10 cellular contexts compared by ENCODE assay signal in the genomic region with DNA sequence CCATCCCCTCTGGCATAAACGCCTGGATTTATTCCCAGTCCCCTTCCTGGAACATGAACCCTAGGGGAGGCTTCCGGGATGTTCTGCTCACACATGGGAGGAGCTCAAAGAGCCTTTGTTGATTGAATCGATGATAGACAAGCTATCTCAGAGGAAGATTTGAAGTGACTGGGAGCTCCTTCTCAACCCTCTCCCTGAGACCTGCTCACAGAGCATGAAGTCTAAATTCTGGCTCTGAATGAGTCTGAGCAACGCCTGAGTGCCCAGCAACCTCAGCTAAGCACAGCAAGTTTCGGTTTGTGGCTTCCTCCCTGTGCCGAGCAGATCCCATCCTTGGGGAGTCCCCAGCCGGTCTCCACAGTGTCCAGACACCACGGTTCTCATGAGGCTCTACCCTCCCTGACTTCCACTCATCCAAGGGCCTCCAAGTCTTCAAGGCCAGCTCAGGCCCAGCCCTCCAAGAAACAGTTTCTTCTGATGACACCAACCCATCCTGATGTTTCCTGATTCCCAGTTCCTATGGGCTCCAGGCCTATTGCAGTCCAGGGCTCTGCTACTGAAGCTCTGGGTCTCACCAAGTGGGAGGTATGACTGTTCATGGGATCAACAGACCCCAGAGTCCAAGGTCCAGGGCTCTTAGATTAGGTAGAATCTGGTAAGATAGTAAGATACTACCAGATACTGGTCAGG.
DNase-seq lines count a peak whose midpoint lies in the region; ATAC-seq and TF ChIP-seq lines count a peak whose summit lies in the region.
"Had no signal": no experiment of that assay in that cellular context is flagged by ENCODE, and none has a peak within 500 bp of the region (broad histone marks: within the 10 kb centered on the region; RNA-seq: fewer than 3 reads in every experiment).

No MANE protein-coding gene starts in this region.

- intact Hi-C loops in posterior vena cava (cut with DNase I): no loop called here

- H3K9me3 Mint-ChIP-seq in memory B cell: peaks cover 8% of the 10 kb centered on the region

- TF ChIP-seq CTCF in coronary artery (IDR thresholded peaks at IDR 0.05): no peak

- H3K27ac ChIP-seq in coronary artery: no peak overlapping the region
- H3K27ac ChIP-seq: foreskin keratinocyte had no signal

- no peak overlapping the region for H3K4me3 Mint-ChIP-seq in memory B cell

- peaks cover 8% of the 10 kb centered on the region for H3K4me1 Mint-ChIP-seq in memory B cell

- DNase-seq in memory B cell (ENCODE audit: low spot score in 2 of 2) (no peak), posterior vena cava (ENCODE audit: low spot score) (no peak), NOMO-1 treated with dmso at 0.1 percent for 144 hours (lab: John Stamatoyannopoulos, UW; ENCODE audit: unreplicated experiment) (no peak), MV-4-11 (lab: John Stamatoyannopoulos, UW) (no peak), coronary artery (ENCODE audit: low spot score) (no peak)
- DNase-seq: foreskin keratinocyte, occipital lobe had no signal

- no peak overlapping the region for H3K4me3 ChIP-seq in coronary artery

- peak; percentile 92 for ATAC-seq in GM18867 (IDR thresholded peaks at IDR 0.05; ENCODE audit: unreplicated experiment)
- peak; percentile 88 for ATAC-seq in GM21717 (IDR thresholded peaks at IDR 0.05; ENCODE audit: unreplicated experiment)
- ATAC-seq in HG03457 (IDR thresholded peaks at IDR 0.05; ENCODE audit: unreplicated experiment): peak; percentile 93
- peak; percentile 93 for ATAC-seq in memory B cell (ENCODE audit: low read depth)
- ATAC-seq: foreskin keratinocyte had no signal

- H3K27ac Mint-ChIP-seq in memory B cell: no peak overlapping the region

- H3K36me3 Mint-ChIP-seq in memory B cell: peaks cover 3% of the 10 kb centered on the region

- H3K27me3 Mint-ChIP-seq in memory B cell: peaks cover 6% of the 10 kb centered on the region
